In genomic region chr3:72338082-72338941, GRCh38 we compare ENCODE assay signal across 9 cellular contexts.
A peak's percentile ranks its signal among the peaks of the same experiment; 100 is the strongest.
DNase-seq lines count a peak whose midpoint lies in the region; ATAC-seq and TF ChIP-seq lines count a peak whose summit lies in the region.
"Had no signal": no experiment of that assay in that cellular context is flagged by ENCODE, and none has a peak within 500 bp of the region (broad histone marks: within the 10 kb centered on the region; RNA-seq: fewer than 3 reads in every experiment).

No MANE protein-coding gene starts in this region.

- DNase-seq in SK-N-SH: no peak
- DNase-seq in activated CD8-positive, alpha-beta T cell treated with anti-CD3 and anti-CD28 coated beads, Interleukin-2, amount 10 ng/mL, durations not matched to agents 7 days and 5 days: no peak
- peak; percentile 91 to 98 for DNase-seq in foreskin keratinocyte
- DNase-seq in stimulated activated CD8-positive, alpha-beta memory T cell treated with anti-CD3 and anti-CD28 coated beads, Interleukin-15, amount 100 ng/mL, for 24 hours (ENCODE audit: low read depth): peak; percentile 18
- no peak for DNase-seq in thyroid gland
- no peak for DNase-seq in SKM-1 (lab: John Stamatoyannopoulos, UW; ENCODE audit: unreplicated experiment)
- DNase-seq in endothelial cell (ENCODE audit: low spot score): no peak
- DNase-seq: testis had no signal

- H3K9me2 ChIP-seq in SK-N-SH: no peaks in the 10 kb centered on the region

- CTCF ChIA-PET in SK-N-SH (lab: Yijun Ruan, JAX): no interaction called here
- CTCF ChIA-PET in activated CD8-positive, alpha-beta T cell treated with anti-CD3 and anti-CD28 coated beads, Interleukin-2, amount 10 ng/mL, durations not matched to agents 7 days and 5 days (lab: Charles Lee): no interaction called here

- no peak for TF ChIP-seq EP300 in SK-N-SH (IDR thresholded peaks at IDR 0.05; ENCODE audit: borderline replicate concordance in 1 of 2, low read depth in 1 of 2, low read length in 1 of 2)

- no peak for ATAC-seq in SK-N-SH treated with all-trans-retinoic acid at 6 μM for 48 hours
- peak; percentile 14 for ATAC-seq in activated CD8-positive, alpha-beta T cell treated with anti-CD3 and anti-CD28 coated beads, Interleukin-2, amount 10 ng/mL, durations not matched to agents 7 days and 5 days
- peak; percentile 68 for ATAC-seq in foreskin keratinocyte

- peaks cover 5 to 44% of the 10 kb centered on the region in 2 experiments; a peak in 2 of 4 replicates for H3K4me1 ChIP-seq in SK-N-SH (ENCODE audit: control insufficient read depth in 1 of 2, insufficient read depth in 2 of 2, low read depth in 1 of 2, low read length in 1 of 2)
- peaks cover 8% of the 10 kb centered on the region for H3K4me1 ChIP-seq in foreskin keratinocyte
- peaks cover 0 to 11% of the 10 kb centered on the region in 2 donors for H3K4me1 ChIP-seq in thyroid gland

- no peak overlapping the region for H3K4me3 ChIP-seq in SK-N-SH (ENCODE audit: low read depth in 2 of 2, low read length in 1 of 2)
- no peak overlapping the region for H3K4me3 ChIP-seq in thyroid gland (replicated peaks in 1 of 3)
- H3K4me3 ChIP-seq: testis had no signal

- 83% methylated on average over 4 of the region's 8 CpGs for WGBS in SK-N-SH (ENCODE audit: low lambda C conversion rate)
- WGBS in thyroid gland, 2 donors: 97 to 98% methylated on average over 7 to 8 of the region's 8 CpGs

- no peaks in the 10 kb centered on the region for H3K36me3 ChIP-seq in SK-N-SH (replicated peaks in 1 of 2; ENCODE audit: control insufficient read depth in 1 of 2, insufficient read depth in 2 of 2, low read length in 1 of 2)
- no peaks in the 10 kb centered on the region for H3K36me3 ChIP-seq in thyroid gland

- H3K4me2 ChIP-seq in SK-N-SH: no peak overlapping the region

- intact Hi-C loops in thyroid gland (cut with DNase I): no loop called here

- H3K79me2 ChIP-seq in SK-N-SH (ENCODE audit: insufficient read depth): no peaks in the 10 kb centered on the region

- H4K20me1 ChIP-seq in SK-N-SH (ENCODE audit: insufficient read depth): peaks cover 6% of the 10 kb centered on the region; the same call in 1 of the 2 replicates

- H3K4me3 Mint-ChIP-seq in activated CD8-positive, alpha-beta T cell treated with anti-CD3 and anti-CD28 coated beads, Interleukin-2, amount 10 ng/mL, durations not matched to agents 7 days and 5 days: no peak overlapping the region
- H3K4me3 Mint-ChIP-seq in endothelial cell (ENCODE audit: unreplicated experiment): no peak overlapping the region

- no peaks in the 10 kb centered on the region for H3K9me3 Mint-ChIP-seq in activated CD8-positive, alpha-beta T cell treated with anti-CD3 and anti-CD28 coated beads, Interleukin-2, amount 10 ng/mL, durations not matched to agents 7 days and 5 days (ENCODE audit: insufficient read depth)
- H3K9me3 Mint-ChIP-seq in endothelial cell (ENCODE audit: unreplicated experiment): no peaks in the 10 kb centered on the region

- no peaks in the 10 kb centered on the region for H3K9me3 ChIP-seq in SK-N-SH
- H3K9me3 ChIP-seq in thyroid gland: no peaks in the 10 kb centered on the region
- H3K9me3 ChIP-seq: testis had no signal

- H2AFZ ChIP-seq in SK-N-SH (ENCODE audit: low read depth): no peak overlapping the region

- H3K36me3 Mint-ChIP-seq in activated CD8-positive, alpha-beta T cell treated with anti-CD3 and anti-CD28 coated beads, Interleukin-2, amount 10 ng/mL, durations not matched to agents 7 days and 5 days (ENCODE audit: low read depth): no peaks in the 10 kb centered on the region
- H3K36me3 Mint-ChIP-seq in endothelial cell (ENCODE audit: low read depth, unreplicated experiment): no peaks in the 10 kb centered on the region

- peaks cover 21% of the 10 kb centered on the region for H3F3A ChIP-seq in SK-N-SH (replicated peaks; ENCODE audit: insufficient read depth)

- no peak for TF ChIP-seq POLR2A in thyroid gland (IDR thresholded peaks at IDR 0.05)

- H3K27ac ChIP-seq in SK-N-SH (ENCODE audit: low read depth in 2 of 2, low read length in 1 of 2): peak overlapping the region in 1 of 2 experiments; percentile 27; a peak in 2 of 4 replicates
- H3K27ac ChIP-seq in foreskin keratinocyte: peak overlapping the region; percentile 81
- H3K27ac ChIP-seq in thyroid gland: no peak overlapping the region
- H3K27ac ChIP-seq: testis had no signal

- H3K27me3 ChIP-seq in SK-N-SH (ENCODE audit: insufficient read depth) (peaks cover 2% of the 10 kb centered on the region; the same call in 1 of the 2 replicates), foreskin keratinocyte (no peaks in the 10 kb centered on the region), thyroid gland (no peaks in the 10 kb centered on the region)
- H3K27me3 ChIP-seq: testis had no signal

- no peak overlapping the region for H3K9ac ChIP-seq in SK-N-SH

- no peak overlapping the region for H3K27ac Mint-ChIP-seq in activated CD8-positive, alpha-beta T cell treated with anti-CD3 and anti-CD28 coated beads, Interleukin-2, amount 10 ng/mL, durations not matched to agents 7 days and 5 days
- no peak overlapping the region for H3K27ac Mint-ChIP-seq in endothelial cell (ENCODE audit: unreplicated experiment)

- POLR2A ChIA-PET in SK-N-SH (lab: Yijun Ruan, JAX): no interaction called here
- POLR2A ChIA-PET in activated CD8-positive, alpha-beta T cell treated with anti-CD3 and anti-CD28 coated beads, Interleukin-2, amount 10 ng/mL, durations not matched to agents 7 days and 5 days (lab: Charles Lee): no interaction called here

- TF ChIP-seq RAD21 in SK-N-SH (IDR thresholded peaks at IDR 0.05; ENCODE audit: low read length): no peak

- no peaks in the 10 kb centered on the region for H3K27me3 Mint-ChIP-seq in activated CD8-positive, alpha-beta T cell treated with anti-CD3 and anti-CD28 coated beads, Interleukin-2, amount 10 ng/mL, durations not matched to agents 7 days and 5 days (ENCODE audit: low read depth)
- peaks cover 2% of the 10 kb centered on the region for H3K27me3 Mint-ChIP-seq in endothelial cell (ENCODE audit: unreplicated experiment)

- TF ChIP-seq CTCF in SK-N-SH (IDR thresholded peaks at IDR 0.05) (no peak), foreskin keratinocyte (conservative IDR thresholded peaks at IDR 0.05) (no peak), thyroid gland (IDR thresholded peaks at IDR 0.05) (no peak), endothelial cell (IDR thresholded peaks at IDR 0.05; ENCODE audit: unreplicated experiment) (no peak)

- peaks cover 10% of the 10 kb centered on the region for H3K4me1 Mint-ChIP-seq in activated CD8-positive, alpha-beta T cell treated with anti-CD3 and anti-CD28 coated beads, Interleukin-2, amount 10 ng/mL, durations not matched to agents 7 days and 5 days (ENCODE audit: low read depth)
- peaks cover 9% of the 10 kb centered on the region for H3K4me1 Mint-ChIP-seq in endothelial cell (ENCODE audit: unreplicated experiment)

TF ChIP-seq in SK-N-SH, 30 proteins besides CTCF, POLR2A, EP300 and RAD21:
- peak; percentile 48 for TF ChIP-seq PBX3 (IDR thresholded peaks at IDR 0.05)
- TF ChIP-seq GABPA (IDR thresholded peaks at IDR 0.05; ENCODE audit: low read depth): no peak

TF ChIP-seq in SK-N-SH treated with all-trans-retinoic acid at 6 μM for 48 hours, 23 proteins besides CTCF, POLR2A, EP300 and RAD21:
- TF ChIP-seq ZFP30 (CRISPR knock-in tag; IDR thresholded peaks at IDR 0.05) (no peak), TOX (CRISPR knock-in tag; IDR thresholded peaks at IDR 0.05; ENCODE audit: borderline replicate concordance) (no peak), CREB5 (CRISPR knock-in tag; IDR thresholded peaks at IDR 0.05; ENCODE audit: low read depth) (no peak), ZC3H10 (CRISPR knock-in tag; IDR thresholded peaks at IDR 0.05) (no peak), ARNTL (CRISPR knock-in tag; IDR thresholded peaks at IDR 0.05; ENCODE audit: borderline replicate concordance, low read depth) (no peak), OSR1 (CRISPR knock-in tag; IDR thresholded peaks at IDR 0.05) (no peak), ZNF70 (CRISPR knock-in tag; IDR thresholded peaks at IDR 0.05) (no peak), CSRNP3 (CRISPR knock-in tag; IDR thresholded peaks at IDR 0.05) (no peak)

Comparison
In these comparisons a context has a peak if more than half of its experiments do, and no peak if none do; other contexts are left out.
1. DNase-seq: peak in foreskin keratinocyte (2 of 2) and stimulated activated CD8-positive, alpha-beta memory T cell treated with anti-CD3 and anti-CD28 coated beads, Interleukin-15, amount 100 ng/mL, for 24 hours (single experiment); none in SK-N-SH (single experiment), activated CD8-positive, alpha-beta T cell treated with anti-CD3 and anti-CD28 coated beads, Interleukin-2, amount 10 ng/mL, durations not matched to agents 7 days and 5 days (single experiment), thyroid gland (0 of 2), SKM-1 (single experiment) and endothelial cell (single experiment).